1 cellular context compared by ENCODE assay signal in the genomic region with DNA sequence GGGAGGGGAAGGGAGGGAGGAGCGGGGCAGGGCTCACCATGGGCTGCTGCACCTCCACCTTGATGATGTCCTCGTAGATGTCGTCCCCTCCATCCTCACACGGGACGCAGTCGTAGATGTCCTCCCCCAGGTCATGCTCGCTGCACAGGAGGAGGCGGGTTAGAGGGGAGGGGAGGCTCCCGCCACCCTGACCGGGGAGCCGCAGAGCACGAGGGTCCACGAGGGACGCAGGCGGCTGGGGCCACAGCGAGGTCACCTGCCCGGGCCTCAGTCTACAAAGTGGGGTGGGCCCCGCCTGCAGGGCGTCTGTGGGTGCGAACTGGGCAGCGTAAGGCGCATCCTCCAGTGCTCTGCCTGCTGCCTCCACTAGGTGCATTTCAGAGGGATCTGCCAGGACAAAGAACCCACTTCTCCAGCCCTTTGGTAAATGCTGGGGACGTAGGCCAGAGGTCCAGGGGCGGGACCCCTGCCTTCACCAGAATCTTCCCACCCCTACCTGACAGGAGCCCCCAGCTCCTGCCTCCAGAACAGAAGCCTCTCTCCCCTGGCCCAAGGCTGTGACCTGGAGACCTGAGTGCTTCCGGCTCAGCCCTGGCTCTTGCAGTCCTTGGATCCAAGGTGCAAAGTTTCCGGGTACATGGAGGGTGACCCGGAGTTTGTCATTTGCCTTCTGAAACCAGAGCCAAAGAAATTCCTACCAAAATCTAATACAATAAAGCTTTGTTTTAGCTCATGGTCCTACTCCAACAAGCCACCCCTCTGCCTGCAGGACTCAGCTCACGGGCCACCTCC.
TF ChIP-seq lines count a peak whose summit lies in the region.

No MANE protein-coding gene starts in this region.

TF ChIP-seq in WTC11, 78 proteins besides CTCF, POLR2A, EP300 and RAD21 (continued from another document):
- TF ChIP-seq TEAD4 (CRISPR knock-in tag; IDR thresholded peaks at IDR 0.05) (no peak), OVOL2 (CRISPR knock-in tag; IDR thresholded peaks at IDR 0.05; ENCODE audit: borderline replicate concordance) (no peak), FOXP1 (CRISPR knock-in tag; IDR thresholded peaks at IDR 0.05; ENCODE audit: borderline replicate concordance) (no peak), NFYB (CRISPR knock-in tag; conservative IDR thresholded peaks at IDR 0.05; ENCODE audit: low read depth) (no peak)
